ENCODE assay signal across 9 cellular contexts in genomic region chr17:38885728-38886642, GRCh38. TPM values are rescaled to one million over a fixed set of nuclear protein-coding genes. Genes with fewer than 3 reads are reported as not detected.
DNase-seq lines count a peak whose midpoint lies in the region; ATAC-seq and TF ChIP-seq lines count a peak whose summit lies in the region.
"Had no signal": no experiment of that assay in that cellular context is flagged by ENCODE, and none has a peak within 500 bp of the region (broad histone marks: within the 10 kb centered on the region; RNA-seq: fewer than 3 reads in every experiment).

No MANE protein-coding gene starts in this region.

- H2AFZ ChIP-seq in GM23338 (no peak overlapping the region), fibroblast of lung (ENCODE audit: low read length) (no peak overlapping the region), trophoblast cell (ENCODE audit: insufficient read depth, low read length, poor library complexity) (no peak overlapping the region)

- 0 out of 2 replicates have a peak overlapping the region, but pooled peaks have one; percentile 72 for H3K27ac ChIP-seq in GM23338 (ENCODE audit: low read depth)
- H3K27ac ChIP-seq in Peyer's patch, result peak overlapping the region in 3 of 4 donors; percentile 67 to 89 (median 89)
- no peak overlapping the region for H3K27ac ChIP-seq in fibroblast of lung (ENCODE audit: insufficient read depth, low read length)
- no peak overlapping the region for H3K27ac ChIP-seq in trophoblast cell (ENCODE audit: low read depth, low read length)

- H3K4me1 Mint-ChIP-seq in GM23338, result peaks cover 62% of the 10 kb centered on the region

- no peak overlapping the region for H2AK5ac ChIP-seq in trophoblast cell (ENCODE audit: low read length)

- H3K4me3 Mint-ChIP-seq in GM23338, result peak overlapping the region; percentile 12

- H3K27ac Mint-ChIP-seq in GM23338, result peak overlapping the region; percentile 6

- H3K4me1 ChIP-seq in GM23338 (ENCODE audit: insufficient read depth) (peaks cover 56% of the 10 kb centered on the region), Peyer's patch (peaks cover 14 to 97% (median 39%) of the 10 kb centered on the region in 4 donors), fibroblast of lung (ENCODE audit: control insufficient read depth, extremely low read depth, insufficient read depth, low read length) (peaks cover 39% of the 10 kb centered on the region), trophoblast cell (ENCODE audit: control insufficient read depth in 1 of 2, insufficient read depth in 2 of 2, low read length in 2 of 2) (peaks cover 26 to 27% of the 10 kb centered on the region in 2 experiments)

- H3K9me3 Mint-ChIP-seq in GM23338, result no peaks in the 10 kb centered on the region

- H3K79me2 ChIP-seq in GM23338 (replicated peaks; ENCODE audit: insufficient read depth) (peaks cover 84% of the 10 kb centered on the region), fibroblast of lung (ENCODE audit: control insufficient read depth, insufficient read depth, low read length) (peaks cover 97% of the 10 kb centered on the region), trophoblast cell (ENCODE audit: control insufficient read depth, insufficient read depth, low read length, poor library complexity) (peaks cover 22% of the 10 kb centered on the region)

- H3K27me3 ChIP-seq in GM23338 (ENCODE audit: insufficient read depth) (no peaks in the 10 kb centered on the region), Peyer's patch (no peaks in the 10 kb centered on the region), fibroblast of lung (ENCODE audit: control insufficient read depth, insufficient read depth, low read length) (no peaks in the 10 kb centered on the region), trophoblast cell (ENCODE audit: insufficient read depth, low read length) (no peaks in the 10 kb centered on the region)

- H3K27me3 Mint-ChIP-seq in GM23338 (ENCODE audit: insufficient read depth, low read depth, poor library complexity), result peaks cover 18% of the 10 kb centered on the region

- no peak for TF ChIP-seq POLR2A in Peyer's patch (IDR thresholded peaks at IDR 0.05)

- DNase-seq in GM23338 (ENCODE audit: low spot score), result peak; percentile 78
- no peak for DNase-seq in Peyer's patch
- DNase-seq in fibroblast of lung (ENCODE audit: low read depth in 2 of 2), result peak; percentile 59 to 60
- DNase-seq in trophoblast cell, result no peak
- no peak for DNase-seq in AG08395 (ENCODE audit: low spot score)
- DNase-seq in NCI-H1930 (lab: John Stamatoyannopoulos, UW), result no peak
- DNase-seq: stimulated activated CD8-positive, alpha-beta memory T cell treated with anti-CD3 and anti-CD28 coated beads, Interleukin-4, amount 100 ng/mL, for 48 hours had no signal

- peak overlapping the region; percentile 59 for H3K18ac ChIP-seq in trophoblast cell (ENCODE audit: low read length)

- H3K9me2 ChIP-seq in GM23338 (ENCODE audit: insufficient read depth), result no peaks in the 10 kb centered on the region

- H3K36me3 ChIP-seq in GM23338 (ENCODE audit: insufficient read depth) (no peaks in the 10 kb centered on the region; the same call in 1 of the 2 replicates), Peyer's patch (peaks cover 0 to 58% (median 0%) of the 10 kb centered on the region in 3 donors), fibroblast of lung (ENCODE audit: control insufficient read depth, insufficient read depth, low read length) (peaks cover 28% of the 10 kb centered on the region), trophoblast cell (ENCODE audit: control insufficient read depth in 1 of 2, insufficient read depth in 2 of 2, low read length in 2 of 2) (peaks cover 61 to 64% of the 10 kb centered on the region in 2 experiments)

- H3K4ac ChIP-seq in trophoblast cell (ENCODE audit: low read depth, low read length), result peak overlapping the region; percentile 30

- H3K79me1 ChIP-seq in trophoblast cell (ENCODE audit: low read length), result no peaks in the 10 kb centered on the region

- H2BK120ac ChIP-seq in trophoblast cell (ENCODE audit: insufficient read depth, low read length, poor library complexity), result no peak overlapping the region

- no peak overlapping the region for H3K14ac ChIP-seq in trophoblast cell (ENCODE audit: low read length)

- H4K20me1 ChIP-seq in GM23338 (replicated peaks; ENCODE audit: insufficient read depth) (peaks cover 14% of the 10 kb centered on the region; the same call in 1 of the 2 replicates), fibroblast of lung (ENCODE audit: control insufficient read depth, extremely low read depth, insufficient read depth, low read length) (no peaks in the 10 kb centered on the region)

- no peak overlapping the region for H4K12ac ChIP-seq in trophoblast cell (ENCODE audit: low read depth, low read length)

- H3K9me3 ChIP-seq in Peyer's patch (no peaks in the 10 kb centered on the region), fibroblast of lung (ENCODE audit: control insufficient read depth, insufficient read depth, low read depth, low read length) (no peaks in the 10 kb centered on the region), trophoblast cell (ENCODE audit: insufficient read depth, low read depth, low read length) (peaks cover 3% of the 10 kb centered on the region)

- 0 out of 2 replicates have a peak, but pooled peaks cover 3% of the 10 kb centered on the region for H3F3A ChIP-seq in GM23338 (replicated peaks; ENCODE audit: low read depth)

- H2BK5ac ChIP-seq in trophoblast cell (ENCODE audit: low read depth, low read length, poor library complexity), result no peak overlapping the region

- ATAC-seq in GM23338 (peak; percentile 43), GM21381 (IDR thresholded peaks at IDR 0.05; ENCODE audit: unreplicated experiment) (no peak), esophagus mucosa (no peak)

- H4K91ac ChIP-seq in trophoblast cell (ENCODE audit: low read depth, low read length), result no peak overlapping the region

- peak overlapping the region; percentile 73 for H3K4me2 ChIP-seq in GM23338
- peak overlapping the region; percentile 0 for H3K4me2 ChIP-seq in fibroblast of lung (ENCODE audit: extremely low read depth, insufficient read depth, low read length)
- no peak overlapping the region for H3K4me2 ChIP-seq in trophoblast cell (ENCODE audit: low read length)

- peaks cover 39% of the 10 kb centered on the region for H3K36me3 Mint-ChIP-seq in GM23338 (ENCODE audit: low read depth)

- 100% methylated on average over 4 of the region's 11 CpGs for WGBS in trophoblast cell (ENCODE audit: extremely low coverage, insufficient coverage, insufficient read length)

- H4K8ac ChIP-seq in trophoblast cell (ENCODE audit: low read depth, low read length), result no peak overlapping the region

- TF ChIP-seq CTCF in GM23338 (conservative IDR thresholded peaks at IDR 0.05; ENCODE audit: low read depth in 2 of 2) (no peak), Peyer's patch (IDR thresholded peaks at IDR 0.05) (no peak), fibroblast of lung (conservative IDR thresholded peaks at IDR 0.05 in 1 of 2, IDR thresholded peaks at IDR 0.05 in 1 of 2; ENCODE audit: low read depth in 1 of 2, low read length in 2 of 2) (no peak)

- H3K9ac ChIP-seq in fibroblast of lung (ENCODE audit: insufficient read depth, low read length) (no peak overlapping the region), trophoblast cell (ENCODE audit: low read length) (no peak overlapping the region)

- no peak overlapping the region for H2BK12ac ChIP-seq in trophoblast cell (ENCODE audit: low read length)

- H3K4me3 ChIP-seq in GM23338 (peak overlapping the region; percentile 13; the same call in 1 of the 2 replicates), Peyer's patch (peak overlapping the region in 2 of 4 donors; percentile 7 to 25), fibroblast of lung (replicated peaks in 1 of 4; ENCODE audit: control extremely low read depth in 1 of 4, insufficient read depth in 1 of 4, low read depth in 3 of 4, low read length in 4 of 4) (no peak overlapping the region), trophoblast cell (ENCODE audit: low read depth, low read length) (no peak overlapping the region)

- no peak overlapping the region for H3K23ac ChIP-seq in trophoblast cell (ENCODE audit: low read length)

TF ChIP-seq in GM23338, 12 proteins besides CTCF, POLR2A, EP300 and RAD21 (continues in another document):
- TF ChIP-seq NANOG (IDR thresholded peaks at IDR 0.05; ENCODE audit: borderline replicate concordance) (no peak), CREB1 (CRISPR knock-in tag; IDR thresholded peaks at IDR 0.05; ENCODE audit: low read depth) (no peak), ETS1 (IDR thresholded peaks at IDR 0.05) (no peak), ZNF114 (CRISPR knock-in tag; IDR thresholded peaks at IDR 0.05) (no peak), JUNB (IDR thresholded peaks at IDR 0.05; ENCODE audit: unreplicated experiment) (no peak)

RNA-seq across cellular contexts. Expression of gene LASP1, which starts 16.1 kb away (rescaled TPM):
- 139 and 173 TPM in 2 replicates for total RNA-seq in GM23338 (2014; rRNA removed; shearing (Covaris generic))
- polyA plus RNA-seq in GM23338 (2016; fragmentation: Nextera tagmentation; extraction: Ambion mirVana), result 48.5 and 48.7 TPM in 2 replicates
- 100 to 1,000 TPM; 166 to 654 (median 590) TPM for total RNA-seq in Peyer's patch
- total RNA-seq in fibroblast of lung, result 58.8 and 79.8 TPM in 2 replicates
- polyA plus RNA-seq in fibroblast of lung, result 159 and 208 TPM in 2 replicates
- polyA plus RNA-seq in fibroblast of lung (2012), result 269 and 385 TPM in 2 replicates
- 446 and 572 TPM in 2 replicates for polyA minus RNA-seq in fibroblast of lung (ENCODE audit: low replicate concordance)
- 157 TPM in 2 replicates for polyA plus RNA-seq in trophoblast cell (2013)
- 50.0 TPM for total RNA-seq in esophagus mucosa

RNA-seq across cellular contexts. Expression of gene RPL23, which starts 32.5 kb away (rescaled TPM):
- total RNA-seq in GM23338 (2014; rRNA removed; shearing (Covaris generic)), result 877 and 957 TPM in 2 replicates
- polyA plus RNA-seq in GM23338 (2016; fragmentation: Nextera tagmentation; extraction: Ambion mirVana) (4,267 and 4,484 TPM in 2 replicates), fibroblast of lung (2,492 and 2,693 TPM in 2 replicates)
- total RNA-seq in Peyer's patch (1,000 to 10,000 TPM in 1 of 4 donors, 100 to 1,000 TPM in 3; 347 to 1,233 (median 540) TPM), fibroblast of lung (1,552 and 2,520 TPM in 2 replicates), esophagus mucosa (1,222 TPM)
- polyA plus RNA-seq in fibroblast of lung (2012), result 1,846 and 2,298 TPM in 2 replicates
- polyA minus RNA-seq in fibroblast of lung (ENCODE audit: low replicate concordance), result 52.1 and 69.4 TPM in 2 replicates
- polyA plus RNA-seq in trophoblast cell (2013), result 2,811 and 2,862 TPM in 2 replicates

Comparison
In these comparisons a context has a peak if more than half of its experiments do, and no peak if none do; other contexts are left out.
1. DNase-seq: peak in GM23338 (single experiment) and fibroblast of lung (2 of 2); none in Peyer's patch (0 of 3), trophoblast cell (0 of 2), AG08395 (single experiment) and NCI-H1930 (0 of 2).
2. H3K27ac ChIP-seq: peak in GM23338 (single experiment) and Peyer's patch (3 of 4); none in fibroblast of lung (single experiment) and trophoblast cell (single experiment).